Comparison of ENCODE assay signal across 12 cellular contexts in genomic region chr2:121355488-121355887, GRCh38.
DNase-seq lines count a peak whose midpoint lies in the region; ATAC-seq and TF ChIP-seq lines count a peak whose summit lies in the region.
"Had no signal": no experiment of that assay in that cellular context is flagged by ENCODE, and none has a peak within 500 bp of the region (broad histone marks: within the 10 kb centered on the region; RNA-seq: fewer than 3 reads in every experiment).

No MANE protein-coding gene starts in this region.

- H3K9me2 ChIP-seq in PC-3 (replicated peaks; ENCODE audit: low read length) = no peaks in the 10 kb centered on the region

- peak overlapping the region; percentile 9 for H3K27ac Mint-ChIP-seq in Calu3 (ENCODE audit: unreplicated experiment)
- no peak overlapping the region for H3K27ac Mint-ChIP-seq in activated naive CD4-positive, alpha-beta T cell treated with anti-CD3 and anti-CD28 coated beads for 36 hours
- H3K27ac Mint-ChIP-seq: activated CD8-positive, alpha-beta T cell treated with anti-CD3 and anti-CD28 coated beads, Interleukin-2, amount 10 ng/mL, durations not matched to agents 7 days and 5 days had no signal

- H3K36me3 ChIP-seq in PC-3 (ENCODE audit: low read depth, low read length) (peaks cover 26% of the 10 kb centered on the region), mucosa of rectum (ENCODE audit: control insufficient read depth in 2 of 2, insufficient read depth in 2 of 2, low read length in 2 of 2) (peaks cover 24 to 44% of the 10 kb centered on the region in 2 donors)

- H3K27me3 ChIP-seq in PC-3 (ENCODE audit: low read length) = no peaks in the 10 kb centered on the region
- H3K27me3 ChIP-seq in mucosa of rectum (ENCODE audit: control insufficient read depth in 2 of 2, insufficient read depth in 2 of 2, low read length in 2 of 2) = no peaks in the 10 kb centered on the region
- H3K27me3 ChIP-seq: heart left ventricle, neutrophil, Peyer's patch had no signal

- H3K9me3 ChIP-seq in PC-3 (ENCODE audit: low read length) = no peaks in the 10 kb centered on the region
- no peaks in the 10 kb centered on the region for H3K9me3 ChIP-seq in mucosa of rectum (ENCODE audit: control insufficient read depth in 2 of 2, low read length in 2 of 2)
- H3K9me3 ChIP-seq: heart left ventricle, neutrophil, Peyer's patch had no signal

- peaks cover 21% of the 10 kb centered on the region for H3K4me1 Mint-ChIP-seq in Calu3 (ENCODE audit: low read depth, unreplicated experiment)
- no peaks in the 10 kb centered on the region for H3K4me1 Mint-ChIP-seq in activated naive CD4-positive, alpha-beta T cell treated with anti-CD3 and anti-CD28 coated beads for 36 hours (ENCODE audit: low read depth)

- no peaks in the 10 kb centered on the region for H4K20me1 ChIP-seq in PC-3 (ENCODE audit: low read length)

- H3K4me1 ChIP-seq in PC-3 (ENCODE audit: insufficient read depth, low read length) = peaks cover 43% of the 10 kb centered on the region
- peaks cover 4 to 7% of the 10 kb centered on the region in 2 donors for H3K4me1 ChIP-seq in mucosa of rectum (ENCODE audit: control insufficient read depth in 2 of 2, insufficient read depth in 2 of 2, low read length in 2 of 2)

- peak overlapping the region; percentile 23 for H3K9ac ChIP-seq in PC-3 (ENCODE audit: low read length)
- H3K9ac ChIP-seq in mucosa of rectum (ENCODE audit: low read depth in 1 of 2, low read length in 2 of 2) = peak overlapping the region in 1 of 2 donors; percentile 42

- H3K27ac ChIP-seq in PC-3 (ENCODE audit: low read length) = peak overlapping the region; percentile 45
- peak overlapping the region; percentile 61 to 63 for H3K27ac ChIP-seq in mucosa of rectum (ENCODE audit: low read depth in 2 of 2, low read length in 2 of 2)
- H3K27ac ChIP-seq: neutrophil, Peyer's patch had no signal

- BruUV-seq in Calu3 (replicated peaks; lab: Mats Ljungman, UMichigan) = no TSS peak
- BruUV-seq in PC-3 (replicated peaks; lab: Mats Ljungman, UMichigan) = no TSS peak

- peaks cover 11% of the 10 kb centered on the region for H3K36me3 Mint-ChIP-seq in Calu3 (ENCODE audit: insufficient read depth, unreplicated experiment)
- peaks cover 22% of the 10 kb centered on the region for H3K36me3 Mint-ChIP-seq in activated naive CD4-positive, alpha-beta T cell treated with anti-CD3 and anti-CD28 coated beads for 36 hours (ENCODE audit: low read depth)

- peaks cover 4% of the 10 kb centered on the region for H3F3A ChIP-seq in PC-3 (ENCODE audit: low read length, unreplicated experiment)

- no peak overlapping the region for H2AFZ ChIP-seq in PC-3 (ENCODE audit: low read length)

- peak overlapping the region; percentile 21 for H3K4me2 ChIP-seq in PC-3 (ENCODE audit: low read length)

- peak; percentile 43 for DNase-seq in Calu3
- DNase-seq in NCI-H1105 (lab: John Stamatoyannopoulos, UW) = peak; percentile 45
- peak; percentile 53 for DNase-seq in PC-3
- no peak for DNase-seq in activated naive CD4-positive, alpha-beta T cell treated with anti-CD3 and anti-CD28 coated beads for 36 hours
- no peak for DNase-seq in cardiac septum (ENCODE audit: low spot score)

- intact Hi-C loops in Calu3 (cut with micrococcal nuclease; ENCODE audit: unreplicated experiment) = loop anchor here (5.0 kb wide), 2 partner anchors 83 to 143 kb away; no protein-coding TSS in a partner anchor
- intact Hi-C loops in PC-3 (cut with micrococcal nuclease) = loop anchor here (5.0 kb wide), 1 partner anchor 228 kb away; no protein-coding TSS in a partner anchor
- intact Hi-C loops in activated naive CD4-positive, alpha-beta T cell treated with anti-CD3 and anti-CD28 coated beads for 36 hours (cut with micrococcal nuclease) = no loop called here
- intact Hi-C loops in cardiac septum (cut with DNase I) = loop anchor here (2.0 kb wide), 1 partner anchor 261 kb away; no protein-coding TSS in a partner anchor

- 0 out of 2 replicates have a peak overlapping the region, but pooled peaks have one; percentile 3 for H3K4me3 ChIP-seq in PC-3 (ENCODE audit: low read length)
- no peak overlapping the region for H3K4me3 ChIP-seq in mucosa of rectum (ENCODE audit: low read length in 2 of 2)
- H3K4me3 ChIP-seq: heart left ventricle, Peyer's patch had no signal

- H3K79me2 ChIP-seq in PC-3 (ENCODE audit: low read length) = no peaks in the 10 kb centered on the region

- TF ChIP-seq CTCF in Calu3 (IDR thresholded peaks at IDR 0.05; ENCODE audit: unreplicated experiment) (no peak), PC-3 (conservative IDR thresholded peaks at IDR 0.05; ENCODE audit: low read depth, low read length) (no peak)

- H3K27me3 Mint-ChIP-seq in Calu3 (ENCODE audit: unreplicated experiment) = no peaks in the 10 kb centered on the region
- H3K27me3 Mint-ChIP-seq in activated naive CD4-positive, alpha-beta T cell treated with anti-CD3 and anti-CD28 coated beads for 36 hours (ENCODE audit: low read depth) = no peaks in the 10 kb centered on the region

- H3K4me3 Mint-ChIP-seq in Calu3 (ENCODE audit: low read depth, unreplicated experiment) = no peak overlapping the region
- no peak overlapping the region for H3K4me3 Mint-ChIP-seq in activated naive CD4-positive, alpha-beta T cell treated with anti-CD3 and anti-CD28 coated beads for 36 hours
- H3K4me3 Mint-ChIP-seq: activated CD8-positive, alpha-beta T cell treated with anti-CD3 and anti-CD28 coated beads, Interleukin-2, amount 10 ng/mL, durations not matched to agents 7 days and 5 days had no signal

- ATAC-seq in PC-3 (no peak), GM21528 (IDR thresholded peaks at IDR 0.05; ENCODE audit: low FRiP score, unreplicated experiment) (no peak), HG03045 (IDR thresholded peaks at IDR 0.05; ENCODE audit: unreplicated experiment) (no peak)

- POLR2A ChIA-PET in PC-3 (lab: Charles Lee; ENCODE audit: unreplicated experiment) = interaction anchor here (0.6 kb wide), 1 partner anchor 261 kb away, joined by 7 read pairs; no protein-coding TSS in a partner anchor

- CTCF ChIA-PET in Calu3 (lab: Charles Lee) = interaction anchor here (0.7 to 4.7 kb wide), 14 partner anchors 9 to 275 kb away, joined by 3 to 75 read pairs (median 5); no protein-coding TSS in a partner anchor
- CTCF ChIA-PET in PC-3 (lab: Charles Lee) = interaction anchor here (0.6 to 1.7 kb wide), 6 partner anchors 41 to 673 kb away, joined by 3 to 29 read pairs (median 8); no protein-coding TSS in a partner anchor
- CTCF ChIA-PET in activated naive CD4-positive, alpha-beta T cell treated with anti-CD3 and anti-CD28 coated beads for 36 hours (lab: Charles Lee) = interaction anchor here (0.7 to 1.9 kb wide), 9 partner anchors 9 to 396 kb away, joined by 3 to 7 read pairs (median 4); no protein-coding TSS in a partner anchor

- no peaks in the 10 kb centered on the region for H3K9me3 Mint-ChIP-seq in Calu3 (ENCODE audit: low read depth, unreplicated experiment)
- no peaks in the 10 kb centered on the region for H3K9me3 Mint-ChIP-seq in activated naive CD4-positive, alpha-beta T cell treated with anti-CD3 and anti-CD28 coated beads for 36 hours

Comparison
In these comparisons a context has a peak if more than half of its experiments do, and no peak if none do; other contexts are left out.
1. DNase-seq: peak in Calu3 (single experiment), NCI-H1105 (single experiment) and PC-3 (single experiment); none in activated naive CD4-positive, alpha-beta T cell treated with anti-CD3 and anti-CD28 coated beads for 36 hours (single experiment) and cardiac septum (single experiment).